Comparison of ENCODE assay signal across 28 cellular contexts in genomic region chr18:37871583-37871982, GRCh38.
"Had no signal": no experiment of that assay in that cellular context is flagged by ENCODE, and none has a peak within 500 bp of the region (broad histone marks: within the 10 kb centered on the region; RNA-seq: fewer than 3 reads in every experiment).

No MANE protein-coding gene starts in this region.

- H3K4me1 Mint-ChIP-seq: immature natural killer cell; naive thymus-derived CD4-positive, alpha-beta T cell; stimulated activated naive B cell treated with anti-CD40 and anti-IgM and Interleukin-4, amounts not matched to agents 10 μg/mL and 1 μg/mL and 100 μg/mL, for 72 hours had no signal

- ATAC-seq: left colon; left lung; lower lobe of right lung; naive thymus-derived CD4-positive, alpha-beta T cell; natural killer cell treated with Interleukin-12 subunit alpha and Interleukin-12 subunit beta and Interleukin-15 and Interleukin-18, amount 100 ng/mL, for 72 hours; pancreas; right cardiac atrium; sciatic nerve; stimulated activated naive B cell treated with anti-CD40 and anti-IgM and Interleukin-4, amounts not matched to agents 10 μg/mL and 1 μg/mL and 100 μg/mL, for 72 hours; stimulated activated naive CD8-positive, alpha-beta T cell treated with anti-CD3 and anti-CD28 coated beads, Interleukin-15, Interleukin-2, amounts not matched to agents 100 U/mL and 50 U/mL, for 24 hours had no signal

- H3K36me3 ChIP-seq: left lung, lower lobe of right lung, pancreas, prostate gland, stomach, suprapubic skin, tibial nerve, uterus had no signal

- H3K36me3 Mint-ChIP-seq: immature natural killer cell; mesothelial cell of epicardium; naive thymus-derived CD4-positive, alpha-beta T cell; natural killer cell treated with Interleukin-12 subunit alpha and Interleukin-12 subunit beta and Interleukin-15 and Interleukin-18, amount 100 ng/mL, for 72 hours; stimulated activated naive B cell treated with anti-CD40 and anti-IgM and Interleukin-4, amounts not matched to agents 10 μg/mL and 1 μg/mL and 100 μg/mL, for 72 hours; type B pancreatic cell had no signal

- H3K27ac Mint-ChIP-seq: immature natural killer cell; mesothelial cell of epicardium; naive thymus-derived CD4-positive, alpha-beta T cell; natural killer cell treated with Interleukin-12 subunit alpha and Interleukin-12 subunit beta and Interleukin-15 and Interleukin-18, amount 100 ng/mL, for 72 hours; stimulated activated naive B cell treated with anti-CD40 and anti-IgM and Interleukin-4, amounts not matched to agents 10 μg/mL and 1 μg/mL and 100 μg/mL, for 72 hours; type B pancreatic cell had no signal

- H3K9me3 Mint-ChIP-seq: mesothelial cell of epicardium; natural killer cell treated with Interleukin-12 subunit alpha and Interleukin-12 subunit beta and Interleukin-15 and Interleukin-18, amount 100 ng/mL, for 72 hours; type B pancreatic cell had no signal

- H3K4me1 ChIP-seq: left lung, lower lobe of right lung, pancreas, prostate gland, stomach, suprapubic skin, tibial nerve, uterus had no signal

- DNase-seq: hippocampal formation; immature natural killer cell; kidney; left colon; left lung; lower lobe of right lung; mammary epithelial cell; mesenchymal stem cell; naive thymus-derived CD4-positive, alpha-beta T cell; pancreas; retina; right cardiac atrium; stimulated activated CD4-positive, alpha-beta T cell treated with anti-CD3 and anti-CD28 coated beads, Interleukin-12 subunit alpha, Interleukin-12 subunit beta, amount 100 ng/mL, for 4 hours; stimulated activated CD4-positive, alpha-beta T cell treated with anti-CD3 and anti-CD28 coated beads, Interleukin-15, amount 100 ng/mL, for 24 hours; stimulated activated CD4-positive, alpha-beta T cell treated with anti-CD3 and anti-CD28 coated beads, Interleukin-2, amount 100 ng/mL, for 24 hours; stimulated activated CD4-positive, alpha-beta T cell treated with anti-CD3 and anti-CD28 coated beads, Interleukin-4, amount 100 ng/mL, for 1 hour; stimulated activated naive B cell treated with anti-CD40 and anti-IgM and Interleukin-4, amounts not matched to agents 10 μg/mL and 1 μg/mL and 100 μg/mL, for 72 hours; stimulated activated naive CD8-positive, alpha-beta T cell treated with anti-CD3 and anti-CD28 coated beads, Interleukin-15, Interleukin-2, amounts not matched to agents 100 U/mL and 50 U/mL, for 24 hours; stomach; uterus had no signal

- H3K27ac ChIP-seq: left lung, lower lobe of right lung, pancreas, prostate gland, skin epidermis, stomach, suprapubic skin, tibial nerve, uterus had no signal

- H3K4me3 ChIP-seq: left lung, lower lobe of right lung, pancreas, prostate gland, skin epidermis, stomach, suprapubic skin, tibial nerve, uterus had no signal

- H3K27me3 Mint-ChIP-seq: naive thymus-derived CD4-positive, alpha-beta T cell; natural killer cell treated with Interleukin-12 subunit alpha and Interleukin-12 subunit beta and Interleukin-15 and Interleukin-18, amount 100 ng/mL, for 72 hours; stimulated activated naive B cell treated with anti-CD40 and anti-IgM and Interleukin-4, amounts not matched to agents 10 μg/mL and 1 μg/mL and 100 μg/mL, for 72 hours; type B pancreatic cell had no signal

- H3K9me3 ChIP-seq: lower lobe of right lung, pancreas, prostate gland, stomach, suprapubic skin, tibial nerve, uterus had no signal

- H3K27me3 ChIP-seq: left lung, pancreas, stomach, suprapubic skin, tibial nerve, uterus had no signal

- H3K4me3 Mint-ChIP-seq: immature natural killer cell; mesothelial cell of epicardium; naive thymus-derived CD4-positive, alpha-beta T cell; natural killer cell treated with Interleukin-12 subunit alpha and Interleukin-12 subunit beta and Interleukin-15 and Interleukin-18, amount 100 ng/mL, for 72 hours; stimulated activated naive B cell treated with anti-CD40 and anti-IgM and Interleukin-4, amounts not matched to agents 10 μg/mL and 1 μg/mL and 100 μg/mL, for 72 hours; type B pancreatic cell had no signal
